Comparison of ENCODE assay signal across 32 cellular contexts in the genomic region with DNA sequence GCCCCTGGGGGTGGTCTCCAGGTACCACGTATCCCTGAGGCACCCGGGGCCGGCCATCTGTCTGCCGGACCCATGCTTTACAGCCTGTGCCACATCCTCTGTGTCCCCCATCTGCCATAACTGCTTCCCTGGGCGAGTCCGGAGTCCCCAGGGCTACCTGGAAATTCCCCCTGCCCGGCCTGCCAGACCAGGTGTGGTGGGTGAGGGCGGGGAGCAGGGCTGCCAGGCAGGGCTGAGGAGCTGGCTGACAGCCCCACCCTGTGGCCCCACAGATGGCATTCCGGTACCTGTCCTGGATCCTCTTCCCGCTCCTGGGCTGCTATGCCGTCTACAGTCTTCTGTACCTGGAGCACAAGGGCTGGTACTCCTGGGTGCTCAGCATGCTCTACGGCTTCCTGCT. TPM values are rescaled to one million over a fixed set of nuclear protein-coding genes. Genes with fewer than 3 reads are reported as not detected.
"Had no signal": no experiment of that assay in that cellular context is flagged by ENCODE, and none has a peak within 500 bp of the region (broad histone marks: within the 10 kb centered on the region; RNA-seq: fewer than 3 reads in every experiment).

No MANE protein-coding gene starts in this region.

- H3K36me3 ChIP-seq: colonic mucosa had no signal

- H3K36me3 Mint-ChIP-seq: natural killer cell treated with Interleukin-12 subunit alpha and Interleukin-12 subunit beta and Interleukin-15 and Interleukin-18, amount 100 ng/mL, for 72 hours had no signal

- ATAC-seq: esophagus mucosa; gastrocnemius medialis; left lobe of liver; natural killer cell treated with Interleukin-12 subunit alpha and Interleukin-12 subunit beta and Interleukin-15 and Interleukin-18, amount 100 ng/mL, for 72 hours; sciatic nerve; stimulated activated effector memory CD8-positive, alpha-beta T cell treated with anti-CD3 and anti-CD28 coated beads, Interleukin-12 subunit alpha, Interleukin-12 subunit beta, amount 100 ng/mL, for 72 hours; stimulated activated naive CD8-positive, alpha-beta T cell treated with anti-CD3 and anti-CD28 coated beads, Interleukin-15, amount 100 ng/mL, for 72 hours had no signal

- H2AFZ ChIP-seq: parathyroid adenoma had no signal

- H3K9me3 Mint-ChIP-seq: dendritic cell treated with granulocyte-macrophage colony-stimulating factor and Interleukin-4, amounts not matched to agents 40 ng/mL and 50 ng/mL, for 4 days; endodermal cell; memory B cell; naive B cell; natural killer cell treated with Interleukin-12 subunit alpha and Interleukin-12 subunit beta and Interleukin-15 and Interleukin-18, amount 100 ng/mL, for 72 hours; neural crest cell; stimulated activated effector memory CD8-positive, alpha-beta T cell treated with anti-CD3 and anti-CD28 coated beads, Interleukin-12 subunit alpha, Interleukin-12 subunit beta, amount 100 ng/mL, for 72 hours; stimulated activated naive CD8-positive, alpha-beta T cell treated with anti-CD3 and anti-CD28 coated beads, Interleukin-15, amount 100 ng/mL, for 72 hours had no signal

- H3K4me3 ChIP-seq: colonic mucosa, gastrocnemius medialis, lung, suprapubic skin, transverse colon, vagina had no signal

- H3K9ac ChIP-seq: parathyroid adenoma had no signal

- H3K27ac Mint-ChIP-seq: dendritic cell treated with granulocyte-macrophage colony-stimulating factor and Interleukin-4, amounts not matched to agents 40 ng/mL and 50 ng/mL, for 4 days; memory B cell; progenitor cell of endocrine pancreas; stimulated activated effector memory CD8-positive, alpha-beta T cell treated with anti-CD3 and anti-CD28 coated beads, Interleukin-12 subunit alpha, Interleukin-12 subunit beta, amount 100 ng/mL, for 72 hours had no signal

- H3K27me3 ChIP-seq: colonic mucosa, gastrocnemius medialis, neutrophil, suprapubic skin, transverse colon, vagina had no signal

- DNase-seq: colonic mucosa; effector CD8-positive, alpha-beta T cell; endodermal cell; foreskin fibroblast; gastrocnemius medialis; head of caudate nucleus; naive B cell; stimulated activated CD4-positive, alpha-beta T cell treated with anti-CD3 and anti-CD28 coated beads, Interleukin-2, amount 100 ng/mL, for 24 hours; stimulated activated CD4-positive, alpha-beta T cell treated with anti-CD3 and anti-CD28 coated beads, Interleukin-4, amount 100 ng/mL, for 24 hours; stimulated activated naive CD8-positive, alpha-beta T cell treated with anti-CD3 and anti-CD28 coated beads, Interleukin-15, amount 100 ng/mL, for 72 hours; transverse colon had no signal

- H3K27ac ChIP-seq: colonic mucosa, epithelial cell of prostate, gastrocnemius medialis, neutrophil, parathyroid adenoma, suprapubic skin, transverse colon, vagina had no signal

- H3K79me2 ChIP-seq: parathyroid adenoma had no signal

- FAIRE-seq: keratinocyte had no signal

- H3K4me3 Mint-ChIP-seq: dendritic cell treated with granulocyte-macrophage colony-stimulating factor and Interleukin-4, amounts not matched to agents 40 ng/mL and 50 ng/mL, for 4 days; endodermal cell; memory B cell; naive B cell; natural killer cell treated with Interleukin-12 subunit alpha and Interleukin-12 subunit beta and Interleukin-15 and Interleukin-18, amount 100 ng/mL, for 72 hours; neural crest cell; stimulated activated effector memory CD8-positive, alpha-beta T cell treated with anti-CD3 and anti-CD28 coated beads, Interleukin-12 subunit alpha, Interleukin-12 subunit beta, amount 100 ng/mL, for 72 hours; stimulated activated naive CD8-positive, alpha-beta T cell treated with anti-CD3 and anti-CD28 coated beads, Interleukin-15, amount 100 ng/mL, for 72 hours had no signal

- H3K4me1 Mint-ChIP-seq: endodermal cell; neural crest cell; stimulated activated naive CD8-positive, alpha-beta T cell treated with anti-CD3 and anti-CD28 coated beads, Interleukin-15, amount 100 ng/mL, for 72 hours had no signal

- H3K27me3 Mint-ChIP-seq: dendritic cell treated with granulocyte-macrophage colony-stimulating factor and Interleukin-4, amounts not matched to agents 40 ng/mL and 50 ng/mL, for 4 days; memory B cell; naive B cell; natural killer cell treated with Interleukin-12 subunit alpha and Interleukin-12 subunit beta and Interleukin-15 and Interleukin-18, amount 100 ng/mL, for 72 hours; progenitor cell of endocrine pancreas; stimulated activated naive CD8-positive, alpha-beta T cell treated with anti-CD3 and anti-CD28 coated beads, Interleukin-15, amount 100 ng/mL, for 72 hours had no signal

- H3K4me1 ChIP-seq: colonic mucosa, gastrocnemius medialis, parathyroid adenoma, suprapubic skin, transverse colon, vagina had no signal

- H3K9me3 ChIP-seq: colonic mucosa, gastrocnemius medialis, neutrophil, suprapubic skin, transverse colon, vagina had no signal

RNA-seq across cellular contexts. Expression of gene APOC2, which starts 45.1 kb away (rescaled TPM):
- total RNA-seq: glomerular endothelial cell, mononuclear cell, neural crest cell, progenitor cell of endocrine pancreas, skeletal muscle tissue, vagina had no signal
- polyA plus RNA-seq: keratinocyte had no signal

RNA-seq across cellular contexts. Expression of gene APOC4, which starts 48.9 kb away (rescaled TPM):
- total RNA-seq: colonic mucosa; endodermal cell; esophagus mucosa; gastrocnemius medialis; glomerular endothelial cell; lung; mononuclear cell; natural killer cell treated with Interleukin-12 subunit alpha and Interleukin-12 subunit beta and Interleukin-15 and Interleukin-18, amount 100 ng/mL, for 72 hours; neural crest cell; omental fat pad; progenitor cell of endocrine pancreas; sciatic nerve; skeletal muscle tissue; suprapubic skin; transverse colon; ureter; vagina had no signal
- polyA plus RNA-seq: keratinocyte had no signal
